Comparison of ENCODE assay signal across 8 cellular contexts in the genomic region with DNA sequence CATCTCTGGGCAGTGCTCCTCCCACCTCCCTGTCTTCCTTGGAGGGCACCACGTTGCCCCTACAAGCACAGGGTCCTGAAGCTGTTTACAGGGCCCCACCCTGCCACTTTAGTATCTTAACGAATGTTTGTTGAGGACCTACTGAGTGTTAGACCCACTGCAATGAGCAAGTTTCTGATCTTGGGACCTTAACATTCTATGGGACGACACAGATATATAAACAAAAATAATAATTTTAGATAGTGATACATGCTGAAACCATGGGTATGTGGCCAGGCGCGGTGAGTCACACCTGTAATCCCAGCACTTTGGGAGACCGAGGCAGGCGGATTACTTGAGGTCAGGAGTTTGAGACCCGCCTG. TPM values are rescaled to one million over a fixed set of nuclear protein-coding genes. Genes with fewer than 3 reads are reported as not detected.
DNase-seq lines count a peak whose midpoint lies in the region; ATAC-seq and TF ChIP-seq lines count a peak whose summit lies in the region.

No MANE protein-coding gene starts in this region.

- no peaks in the 10 kb centered on the region for H3K9me3 ChIP-seq in ectodermal cell (ENCODE audit: control insufficient read depth, low read length)

- intact Hi-C loops in CD14-positive monocyte (cut with micrococcal nuclease) (no loop called here), left colon (cut with DNase I, micrococcal nuclease) (no loop called here)

- H3K4me1 Mint-ChIP-seq in CD14-positive monocyte (peaks cover 49% of the 10 kb centered on the region), neural crest cell (peaks cover 42% of the 10 kb centered on the region)

- no peaks in the 10 kb centered on the region for H3K27me3 ChIP-seq in ectodermal cell (ENCODE audit: control insufficient read depth, insufficient read depth, low read length, poor library complexity, severe bottlenecking)

- H3K4me3 Mint-ChIP-seq in CD14-positive monocyte: peak overlapping the region; percentile 80 to 98
- peak overlapping the region; percentile 76 for H3K4me3 Mint-ChIP-seq in neural crest cell

- WGBS in ectodermal cell, 2 experiments: 63 to 66% methylated on average over 7 to 8 of the region's 8 CpGs

- ATAC-seq in left colon: no peak

- H3K4me3 ChIP-seq in LNCaP clone FGC (ENCODE audit: low read depth, low read length) (peak overlapping the region; percentile 70), ectodermal cell (ENCODE audit: insufficient read depth, low read depth, low read length) (peak overlapping the region; percentile 38)

- TF ChIP-seq CTCF in CD14-positive monocyte (IDR thresholded peaks at IDR 0.05): no peak
- TF ChIP-seq CTCF in LNCaP clone FGC (IDR thresholded peaks at IDR 0.05; ENCODE audit: control insufficient read depth, extremely low read depth, insufficient read depth): no peak
- TF ChIP-seq CTCF in neural crest cell (conservative IDR thresholded peaks at IDR 0.05): no peak

- DNase-seq in CD14-positive monocyte (ENCODE audit: low spot score) (no peak), LNCaP clone FGC (ENCODE audit: low read depth) (no peak), neural crest cell (ENCODE audit: low read depth, low spot score) (no peak), DMS79 (lab: John Stamatoyannopoulos, UW) (no peak), superior temporal gyrus (ENCODE audit: extremely low spot score) (no peak), SK-N-DZ (ENCODE audit: low spot score) (no peak), left colon (no peak)

- H3K27me3 Mint-ChIP-seq in CD14-positive monocyte (ENCODE audit: low read depth in 3 of 3): peaks cover 0 to 8% (median 2%) of the 10 kb centered on the region in 3 donors
- H3K27me3 Mint-ChIP-seq in neural crest cell (ENCODE audit: low read depth): no peaks in the 10 kb centered on the region

- peaks cover 14% of the 10 kb centered on the region for H3K36me3 ChIP-seq in ectodermal cell (ENCODE audit: control insufficient read depth, insufficient read depth, low read length)

- H3K27ac Mint-ChIP-seq in CD14-positive monocyte: peak overlapping the region in 6 of 7 donors; percentile 81 to 95 (median 91)
- peak overlapping the region; percentile 14 for H3K27ac Mint-ChIP-seq in neural crest cell (ENCODE audit: unreplicated experiment)

- H3K4me1 ChIP-seq in ectodermal cell (ENCODE audit: control insufficient read depth, insufficient read depth, low read length): no peaks in the 10 kb centered on the region

- H3K9me3 Mint-ChIP-seq in CD14-positive monocyte (peaks cover 0 to 2% (median 0%) of the 10 kb centered on the region in 7 donors), neural crest cell (no peaks in the 10 kb centered on the region)

- H3K27ac ChIP-seq in ectodermal cell (ENCODE audit: insufficient read depth, low read depth, low read length, poor library complexity, severe bottlenecking): peak overlapping the region; percentile 90

- H3K36me3 Mint-ChIP-seq in CD14-positive monocyte (peaks cover 5 to 11% of the 10 kb centered on the region in 2 donors), neural crest cell (ENCODE audit: low read depth) (peaks cover 8% of the 10 kb centered on the region)

RNA-seq across cellular contexts. Expression of gene ENTREP3, which starts 10.1 kb away (rescaled TPM):
- 1 to 10 TPM in 1 of 2 donors, under 1 TPM in 1; 0.87 to 1.9 TPM for polyA plus RNA-seq in CD14-positive monocyte
- 74.1 TPM for polyA plus RNA-seq in ectodermal cell (2013, experiment 1 of 4)
- polyA plus RNA-seq in ectodermal cell (2013, experiment 2 of 4): 65.2 TPM
- 54.0 TPM for polyA plus RNA-seq in ectodermal cell (2013, experiment 3 of 4)
- 57.0 TPM for polyA plus RNA-seq in ectodermal cell (2013, experiment 4 of 4)
- total RNA-seq in neural crest cell (93.1 and 94.3 TPM in 2 replicates), left colon (10 to 100 TPM; 19.9 to 21.7 TPM)
- 20.3 and 23.6 TPM in 2 replicates for polyA plus RNA-seq in SK-N-DZ (2014; cell fraction: cytosol; rRNA removed)
- 72.0 and 119 TPM in 2 replicates for polyA plus RNA-seq in SK-N-DZ (2014; cell fraction: nucleus; rRNA removed)

RNA-seq across cellular contexts. Expression of gene SCAMP3, which starts 17.0 kb away (rescaled TPM):
- polyA plus RNA-seq in CD14-positive monocyte: 10 to 100 TPM; 64.9 to 69.8 TPM
- 69.2 TPM for polyA plus RNA-seq in ectodermal cell (2013, experiment 1 of 4)
- polyA plus RNA-seq in ectodermal cell (2013, experiment 2 of 4): 64.4 TPM
- polyA plus RNA-seq in ectodermal cell (2013, experiment 3 of 4): 59.6 TPM
- polyA plus RNA-seq in ectodermal cell (2013, experiment 4 of 4): 69.8 TPM
- total RNA-seq in neural crest cell (68.9 and 75.3 TPM in 2 replicates), left colon (10 to 100 TPM; 43.1 to 53.2 TPM)
- polyA plus RNA-seq in SK-N-DZ (2014; cell fraction: cytosol; rRNA removed): 52.0 and 61.2 TPM in 2 replicates
- polyA plus RNA-seq in SK-N-DZ (2014; cell fraction: nucleus; rRNA removed): 41.1 and 81.4 TPM in 2 replicates

RNA-seq across cellular contexts. Expression of gene CLK2, which starts 28.2 kb away (rescaled TPM):
- polyA plus RNA-seq in CD14-positive monocyte: 1 to 10 TPM; 7.3 to 9.6 TPM
- 91.6 TPM for polyA plus RNA-seq in ectodermal cell (2013, experiment 1 of 4)
- polyA plus RNA-seq in ectodermal cell (2013, experiment 2 of 4): 87.6 TPM
- polyA plus RNA-seq in ectodermal cell (2013, experiment 3 of 4): 75.9 TPM
- 89.8 TPM for polyA plus RNA-seq in ectodermal cell (2013, experiment 4 of 4)
- total RNA-seq in neural crest cell (101 and 104 TPM in 2 replicates), left colon (10 to 100 TPM; 34.3 to 41.0 TPM)
- polyA plus RNA-seq in SK-N-DZ (2014; cell fraction: cytosol; rRNA removed): 33.7 and 34.1 TPM in 2 replicates
- 287 and 348 TPM in 2 replicates for polyA plus RNA-seq in SK-N-DZ (2014; cell fraction: nucleus; rRNA removed)

RNA-seq across cellular contexts. Expression of gene HCN3, which starts 32.1 kb away (rescaled TPM):
- polyA plus RNA-seq in CD14-positive monocyte: under 1 TPM in 1 of 2 donors, not detected in 1; 0.15 TPM
- 4.9 TPM for polyA plus RNA-seq in ectodermal cell (2013, experiment 1 of 4)
- 4.7 TPM for polyA plus RNA-seq in ectodermal cell (2013, experiment 2 of 4)
- polyA plus RNA-seq in ectodermal cell (2013, experiment 3 of 4): 4.5 TPM
- polyA plus RNA-seq in ectodermal cell (2013, experiment 4 of 4): 6.8 TPM
- total RNA-seq in neural crest cell (20.8 and 22.4 TPM in 2 replicates), left colon (10 to 100 TPM; 11.2 to 21.5 TPM)
- 14.5 and 24.3 TPM in 2 replicates for polyA plus RNA-seq in SK-N-DZ (2014; cell fraction: cytosol; rRNA removed)
- 80.0 and 137 TPM in 2 replicates for polyA plus RNA-seq in SK-N-DZ (2014; cell fraction: nucleus; rRNA removed)

RNA-seq across cellular contexts. Expression of gene MTX1, which starts 36.6 kb away (rescaled TPM):
- polyA plus RNA-seq in CD14-positive monocyte: 100 to 1,000 TPM in 1 of 2 donors, 10 to 100 TPM in 1; 86.0 to 101 TPM
- 43.3 TPM for polyA plus RNA-seq in ectodermal cell (2013, experiment 1 of 4)
- polyA plus RNA-seq in ectodermal cell (2013, experiment 2 of 4): 44.2 TPM
- polyA plus RNA-seq in ectodermal cell (2013, experiment 3 of 4): 32.1 TPM
- 36.1 TPM for polyA plus RNA-seq in ectodermal cell (2013, experiment 4 of 4)
- total RNA-seq in neural crest cell (36.0 and 38.3 TPM in 2 replicates), left colon (10 to 100 TPM; 36.3 to 46.4 TPM)
- 83.7 and 106 TPM in 2 replicates for polyA plus RNA-seq in SK-N-DZ (2014; cell fraction: cytosol; rRNA removed)
- 77.1 and 99.5 TPM in 2 replicates for polyA plus RNA-seq in SK-N-DZ (2014; cell fraction: nucleus; rRNA removed)
